Comparison of ENCODE assay signal across 15 cellular contexts in genomic region chr16:85987750-85988078, GRCh38.
A peak's percentile ranks its signal among the peaks of the same experiment; 100 is the strongest.
DNase-seq lines count a peak whose midpoint lies in the region; ATAC-seq and TF ChIP-seq lines count a peak whose summit lies in the region.
"Had no signal": no experiment of that assay in that cellular context is flagged by ENCODE, and none has a peak within 500 bp of the region (broad histone marks: within the 10 kb centered on the region; RNA-seq: fewer than 3 reads in every experiment).

No MANE protein-coding gene starts in this region.

- no peaks in the 10 kb centered on the region for H3K27me3 Mint-ChIP-seq in activated CD4-positive, alpha-beta T cell treated with anti-CD3 and anti-CD28 coated beads for 36 hours
- H3K27me3 Mint-ChIP-seq in CD8-positive, alpha-beta T cell (ENCODE audit: low read depth) = peaks cover 12% of the 10 kb centered on the region
- H3K27me3 Mint-ChIP-seq in activated T-helper 1 cell treated with anti-CD3 and anti-CD28 coated beads, Interleukin-12 subunit alpha, Interleukin-12 subunit beta, Interleukin-2, Interleukin-4 antibody, amounts not matched to agents 30 ng/mL and 10 ng/mL and 1 ng/mL, durations not matched to agents 14 hours and 24 hours and 36 hours (ENCODE audit: insufficient read depth) = peaks cover 1% of the 10 kb centered on the region
- no peaks in the 10 kb centered on the region for H3K27me3 Mint-ChIP-seq in naive B cell

- ATAC-seq in activated CD4-positive, alpha-beta T cell treated with anti-CD3 and anti-CD28 coated beads for 36 hours = no peak
- no peak for ATAC-seq in CD8-positive, alpha-beta T cell
- no peak for ATAC-seq in naive B cell (ENCODE audit: low read depth in 2 of 2)
- no peak for ATAC-seq in HG03469 (IDR thresholded peaks at IDR 0.05; ENCODE audit: unreplicated experiment)
- ATAC-seq: activated CD4-positive, CD25-positive, alpha-beta regulatory T cell treated with anti-CD3 and anti-CD28 coated beads, Interleukin-2, amount 50 U/mL, for 24 hours had no signal

- H3K4me3 Mint-ChIP-seq in activated CD4-positive, alpha-beta T cell treated with anti-CD3 and anti-CD28 coated beads for 36 hours = peak overlapping the region; percentile 8
- H3K4me3 Mint-ChIP-seq in CD8-positive, alpha-beta T cell = no peak overlapping the region
- H3K4me3 Mint-ChIP-seq in activated T-helper 1 cell treated with anti-CD3 and anti-CD28 coated beads, Interleukin-12 subunit alpha, Interleukin-12 subunit beta, Interleukin-2, Interleukin-4 antibody, amounts not matched to agents 30 ng/mL and 10 ng/mL and 1 ng/mL, durations not matched to agents 14 hours and 24 hours and 36 hours = peak overlapping the region; percentile 73
- peak overlapping the region in 5 of 8 donors; percentile 14 to 88 (median 78) for H3K4me3 Mint-ChIP-seq in naive B cell

- no peak for DNase-seq in activated CD4-positive, alpha-beta T cell treated with anti-CD3 and anti-CD28 coated beads for 36 hours
- no peak for DNase-seq in activated CD4-positive, alpha-beta T cell treated with anti-CD3 and anti-CD28 coated beads for 1 hour
- DNase-seq in CD8-positive, alpha-beta T cell = no peak
- no peak for DNase-seq in activated T-helper 1 cell treated with anti-CD3 and anti-CD28 coated beads, Interleukin-12 subunit alpha, Interleukin-12 subunit beta, Interleukin-2, Interleukin-4 antibody, amounts not matched to agents 30 ng/mL and 10 ng/mL and 1 ng/mL, durations not matched to agents 14 hours and 24 hours and 36 hours (ENCODE audit: low spot score)
- DNase-seq in naive B cell (no peak), ovary (no peak), NCI-H1092 (lab: John Stamatoyannopoulos, UW) (no peak)
- DNase-seq: anterior cingulate cortex, left cardiac atrium, NCI-H1436 treated with DMSO at 0.1 percent for 48 hours, NCI-H2227 treated with DMSO at 0.1 percent for 48 hours had no signal

- no peaks in the 10 kb centered on the region for H3K27me3 ChIP-seq in CD8-positive, alpha-beta T cell (ENCODE audit: insufficient read depth, low read length)
- H3K27me3 ChIP-seq in ovary = no peaks in the 10 kb centered on the region
- H3K27me3 ChIP-seq: SJCRH30 had no signal

- H3K4me3 ChIP-seq in CD8-positive, alpha-beta T cell (ENCODE audit: low read depth, low read length) = no peak overlapping the region
- no peak overlapping the region for H3K4me3 ChIP-seq in ovary
- H3K4me3 ChIP-seq: mucosa of descending colon had no signal

- intact Hi-C loops in activated CD4-positive, alpha-beta T cell treated with anti-CD3 and anti-CD28 coated beads for 36 hours (cut with DNase I, micrococcal nuclease) = loop anchor here (1.0 to 5.0 kb wide), 7 partner anchors 29 to 166 kb away; partner anchors contain the start of gene IRF8 (in 1 of the 2)
- intact Hi-C loops in CD8-positive, alpha-beta T cell (cut with DNase I, micrococcal nuclease) = loop anchor here (1.0 kb wide), 2 partner anchors 51 to 166 kb away; no protein-coding TSS in a partner anchor
- intact Hi-C loops in activated T-helper 1 cell treated with anti-CD3 and anti-CD28 coated beads, Interleukin-12 subunit alpha, Interleukin-12 subunit beta, Interleukin-2, Interleukin-4 antibody, amounts not matched to agents 30 ng/mL and 10 ng/mL and 1 ng/mL, durations not matched to agents 14 hours and 24 hours and 36 hours (cut with micrococcal nuclease) = loop anchor here (1.0 to 2.0 kb wide), 3 partner anchors 29 to 166 kb away; no protein-coding TSS in a partner anchor
- intact Hi-C loops in ovary (cut with DNase I) = loop anchor here in 3 of 4 donors (5.0 to 10.0 kb wide), 2 partner anchors 163 to 165 kb away; no protein-coding TSS in a partner anchor

- H3K4me1 Mint-ChIP-seq in activated CD4-positive, alpha-beta T cell treated with anti-CD3 and anti-CD28 coated beads for 36 hours = peaks cover 80% of the 10 kb centered on the region
- H3K4me1 Mint-ChIP-seq in CD8-positive, alpha-beta T cell (ENCODE audit: low read depth) = peaks cover 20% of the 10 kb centered on the region
- peaks cover 64% of the 10 kb centered on the region for H3K4me1 Mint-ChIP-seq in activated T-helper 1 cell treated with anti-CD3 and anti-CD28 coated beads, Interleukin-12 subunit alpha, Interleukin-12 subunit beta, Interleukin-2, Interleukin-4 antibody, amounts not matched to agents 30 ng/mL and 10 ng/mL and 1 ng/mL, durations not matched to agents 14 hours and 24 hours and 36 hours (ENCODE audit: low read depth)
- peaks cover 68 to 100% (median 94%) of the 10 kb centered on the region in 3 donors for H3K4me1 Mint-ChIP-seq in naive B cell

- H3K36me3 Mint-ChIP-seq in activated CD4-positive, alpha-beta T cell treated with anti-CD3 and anti-CD28 coated beads for 36 hours (ENCODE audit: low read depth) = no peaks in the 10 kb centered on the region
- H3K36me3 Mint-ChIP-seq in CD8-positive, alpha-beta T cell = no peaks in the 10 kb centered on the region
- H3K36me3 Mint-ChIP-seq in activated T-helper 1 cell treated with anti-CD3 and anti-CD28 coated beads, Interleukin-12 subunit alpha, Interleukin-12 subunit beta, Interleukin-2, Interleukin-4 antibody, amounts not matched to agents 30 ng/mL and 10 ng/mL and 1 ng/mL, durations not matched to agents 14 hours and 24 hours and 36 hours (ENCODE audit: low read depth) = peaks cover 5% of the 10 kb centered on the region
- H3K36me3 Mint-ChIP-seq in naive B cell = no peaks in the 10 kb centered on the region

- no peak for TF ChIP-seq POLR2A in ovary (IDR thresholded peaks at IDR 0.05)

- H3K27ac Mint-ChIP-seq in activated CD4-positive, alpha-beta T cell treated with anti-CD3 and anti-CD28 coated beads for 36 hours = peak overlapping the region; percentile 99
- no peak overlapping the region for H3K27ac Mint-ChIP-seq in CD8-positive, alpha-beta T cell
- H3K27ac Mint-ChIP-seq in activated T-helper 1 cell treated with anti-CD3 and anti-CD28 coated beads, Interleukin-12 subunit alpha, Interleukin-12 subunit beta, Interleukin-2, Interleukin-4 antibody, amounts not matched to agents 30 ng/mL and 10 ng/mL and 1 ng/mL, durations not matched to agents 14 hours and 24 hours and 36 hours = peak overlapping the region; percentile 99
- H3K27ac Mint-ChIP-seq in naive B cell = peak overlapping the region; percentile 84 to 97 (median 96)

- WGBS in ovary, 3 donors = 48 to 60% (median 55%) methylated on average over 4 to 5 of the region's 5 CpGs

- H3K27ac ChIP-seq in CD8-positive, alpha-beta T cell (ENCODE audit: low read depth, low read length) = no peak overlapping the region
- H3K27ac ChIP-seq in ovary = no peak overlapping the region
- H3K27ac ChIP-seq: SJCRH30 had no signal

- CTCF ChIA-PET in activated CD4-positive, alpha-beta T cell treated with anti-CD3 and anti-CD28 coated beads for 36 hours (lab: Charles Lee) = interaction anchor here (0.6 to 9.9 kb wide), 15 partner anchors 11 to 754 kb away, joined by 3 to 120 read pairs (median 6); no protein-coding TSS in a partner anchor
- CTCF ChIA-PET in CD8-positive, alpha-beta T cell (lab: Charles Lee) = interaction anchor here (0.6 to 15.6 kb wide), 17 partner anchors 9 to 185 kb away, joined by 3 to 464 read pairs (median 6); partner anchors contain the start of gene IRF8

- TF ChIP-seq CTCF in CD8-positive, alpha-beta T cell (IDR thresholded peaks at IDR 0.05) = peak; percentile 51
- TF ChIP-seq CTCF in ovary (IDR thresholded peaks at IDR 0.05) = no peak

- TF ChIP-seq EP300 in ovary (IDR thresholded peaks at IDR 0.05) = no peak

- POLR2A ChIA-PET in activated CD4-positive, alpha-beta T cell treated with anti-CD3 and anti-CD28 coated beads for 36 hours (lab: Charles Lee) = interaction anchor here (0.6 to 2.6 kb wide), 4 partner anchors 51 to 166 kb away, joined by 3 to 13 read pairs (median 6); no protein-coding TSS in a partner anchor
- POLR2A ChIA-PET in CD8-positive, alpha-beta T cell (lab: Charles Lee) = interaction anchor here (1.9 kb wide), 1 partner anchor 167 kb away, joined by 6 read pairs; no protein-coding TSS in a partner anchor

- no peaks in the 10 kb centered on the region for H3K36me3 ChIP-seq in CD8-positive, alpha-beta T cell (ENCODE audit: insufficient read depth, low read length)
- no peaks in the 10 kb centered on the region for H3K36me3 ChIP-seq in ovary
- H3K36me3 ChIP-seq: SJCRH30 had no signal

- no peaks in the 10 kb centered on the region for H3K9me3 Mint-ChIP-seq in activated CD4-positive, alpha-beta T cell treated with anti-CD3 and anti-CD28 coated beads for 36 hours (ENCODE audit: low read depth)
- H3K9me3 Mint-ChIP-seq in CD8-positive, alpha-beta T cell = no peaks in the 10 kb centered on the region
- peaks cover 6% of the 10 kb centered on the region for H3K9me3 Mint-ChIP-seq in activated T-helper 1 cell treated with anti-CD3 and anti-CD28 coated beads, Interleukin-12 subunit alpha, Interleukin-12 subunit beta, Interleukin-2, Interleukin-4 antibody, amounts not matched to agents 30 ng/mL and 10 ng/mL and 1 ng/mL, durations not matched to agents 14 hours and 24 hours and 36 hours
- peaks cover 0 to 5% (median 0%) of the 10 kb centered on the region in 7 donors for H3K9me3 Mint-ChIP-seq in naive B cell

- H3K9me3 ChIP-seq in CD8-positive, alpha-beta T cell (ENCODE audit: low read length) = no peaks in the 10 kb centered on the region
- H3K9me3 ChIP-seq in ovary = no peaks in the 10 kb centered on the region
- H3K9me3 ChIP-seq: mucosa of descending colon, SJCRH30 had no signal

- H3K4me1 ChIP-seq in CD8-positive, alpha-beta T cell (ENCODE audit: insufficient read depth, low read length) = no peaks in the 10 kb centered on the region
- H3K4me1 ChIP-seq in ovary (ENCODE audit: insufficient read depth) = no peaks in the 10 kb centered on the region
- H3K4me1 ChIP-seq: SJCRH30 had no signal
